ENCODE assay signal across 7 cellular contexts in the genomic region with DNA sequence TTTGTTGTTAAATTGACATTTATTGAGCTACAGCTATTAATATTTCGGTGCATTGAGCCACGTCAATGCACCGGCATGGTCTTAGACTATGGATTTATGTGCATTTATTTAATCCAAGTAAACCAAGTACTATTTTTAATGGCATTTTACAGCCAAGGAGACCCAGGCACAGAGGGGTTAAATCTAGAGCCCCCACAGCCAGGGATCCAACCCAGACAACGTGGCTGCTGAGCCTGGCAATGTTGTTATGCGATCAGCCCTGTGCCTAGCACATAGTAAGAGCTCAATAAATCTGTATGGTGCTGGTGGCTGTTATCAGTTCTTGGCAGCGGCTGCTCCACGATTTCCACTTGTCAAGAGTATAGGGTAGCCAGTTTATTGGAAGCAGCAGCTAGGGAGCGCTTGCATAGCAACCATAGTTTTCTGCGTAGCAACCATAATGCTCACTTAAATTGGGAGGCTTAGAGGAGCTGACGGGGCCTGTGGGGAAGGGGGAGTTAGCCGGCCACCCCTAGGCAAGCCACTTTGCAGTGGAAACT. TPM values are rescaled to one million over a fixed set of nuclear protein-coding genes. Genes with fewer than 3 reads are reported as not detected.
DNase-seq lines count a peak whose midpoint lies in the region; ATAC-seq and TF ChIP-seq lines count a peak whose summit lies in the region.

No MANE protein-coding gene starts in this region.

- H3K27me3 ChIP-seq in SJCRH30: no peaks in the 10 kb centered on the region

- H3K4me1 Mint-ChIP-seq in endothelial cell (ENCODE audit: unreplicated experiment): peaks cover 24% of the 10 kb centered on the region
- peaks cover 38% of the 10 kb centered on the region in 2 donors for H3K4me1 Mint-ChIP-seq in natural killer cell

- TF ChIP-seq CTCF in GM12865 (IDR thresholded peaks at IDR 0.05; ENCODE audit: insufficient read depth, low read depth, low read length, missing control alignments) (no peak), endothelial cell (IDR thresholded peaks at IDR 0.05; ENCODE audit: unreplicated experiment) (no peak), natural killer cell (IDR thresholded peaks at IDR 0.05) (no peak)

- no peak for DNase-seq in GM12865 (ENCODE audit: low read depth)
- DNase-seq in SJCRH30: no peak
- no peak for DNase-seq in endothelial cell (ENCODE audit: low spot score)
- DNase-seq in natural killer cell: no peak
- DNase-seq in activated CD4-positive, CD25-positive, alpha-beta regulatory T cell treated with anti-CD3 and anti-CD28 coated beads, Interleukin-2, amount 50 U/mL, for 72 hours: no peak
- DNase-seq in CD1c-positive myeloid dendritic cell (ENCODE audit: extremely low spot score): no peak

- ATAC-seq in HG03571 (IDR thresholded peaks at IDR 0.05; ENCODE audit: unreplicated experiment) (peak; percentile 3), natural killer cell (no peak)

- peaks cover 2% of the 10 kb centered on the region for H3K36me3 ChIP-seq in SJCRH30

- no peak overlapping the region; the same call in 1 of the 2 replicates for H3K27ac ChIP-seq in SJCRH30

- H3K9me3 ChIP-seq in SJCRH30 (replicated peaks): no peaks in the 10 kb centered on the region

- H3K27ac Mint-ChIP-seq in endothelial cell (ENCODE audit: unreplicated experiment) (peak overlapping the region; percentile 99), natural killer cell (peak overlapping the region; percentile 99)

- H3K27me3 Mint-ChIP-seq in endothelial cell (ENCODE audit: unreplicated experiment): peaks cover 5% of the 10 kb centered on the region
- no peaks in the 10 kb centered on the region for H3K27me3 Mint-ChIP-seq in natural killer cell (ENCODE audit: low read depth in 2 of 2)

- H3K4me3 Mint-ChIP-seq in endothelial cell (ENCODE audit: unreplicated experiment) (peak overlapping the region; percentile 99), natural killer cell (peak overlapping the region; percentile 100)

- peaks cover 12% of the 10 kb centered on the region for H3K36me3 Mint-ChIP-seq in endothelial cell (ENCODE audit: low read depth, unreplicated experiment)
- no peaks in the 10 kb centered on the region for H3K36me3 Mint-ChIP-seq in natural killer cell

- H3K9me3 Mint-ChIP-seq in endothelial cell (ENCODE audit: unreplicated experiment) (no peaks in the 10 kb centered on the region), natural killer cell (no peaks in the 10 kb centered on the region)

- H3K4me3 ChIP-seq in GM12865 (ENCODE audit: low read depth, low read length): peak overlapping the region; percentile 92
- H3K4me3 ChIP-seq in SJCRH30: peak overlapping the region; percentile 92

- no peaks in the 10 kb centered on the region; the same call in 1 of the 2 replicates for H3K4me1 ChIP-seq in SJCRH30

- intact Hi-C loops in natural killer cell (cut with micrococcal nuclease): loop anchor here (10.0 kb wide), 1 partner anchor 196 kb away; no protein-coding TSS in a partner anchor

RNA-seq across cellular contexts. Expression of gene RBBP6, which starts 0.5 kb away (rescaled TPM):
- total RNA-seq in SJCRH30 (2014; rRNA removed; shearing (Covaris generic)): 37.1 and 54.9 TPM in 2 replicates
- total RNA-seq in endothelial cell (ENCODE audit: unreplicated experiment): 67.9 TPM
- total RNA-seq in natural killer cell: 100 to 1,000 TPM; 155 to 219 (median 173) TPM
